ENCODE assay signal across 19 cellular contexts in genomic region chr3:79874646-79875045, GRCh38.
"Had no signal": no experiment of that assay in that cellular context is flagged by ENCODE, and none has a peak within 500 bp of the region (broad histone marks: within the 10 kb centered on the region; RNA-seq: fewer than 3 reads in every experiment).

No MANE protein-coding gene starts in this region.

- H3K9me3 ChIP-seq: esophagus muscularis mucosa, lower lobe of right lung, mucosa of descending colon had no signal

- DNase-seq: dermis blood vessel endothelial cell; dorsolateral prefrontal cortex; effector CD4-positive, alpha-beta T cell; effector memory CD4-positive, alpha-beta T cell; foreskin keratinocyte; heart left ventricle; hypothalamus; immature natural killer cell; left cardiac atrium; left lung; left ventricle myocardium superior; lower lobe of right lung; mesenchymal stem cell; mucosa of descending colon; naive B cell had no signal

- H3K4me1 ChIP-seq: esophagus muscularis mucosa, gastroesophageal sphincter, heart left ventricle, left lung, lower lobe of right lung had no signal

- H3K27me3 ChIP-seq: dorsolateral prefrontal cortex, esophagus muscularis mucosa, foreskin keratinocyte, gastroesophageal sphincter, heart left ventricle, hepatocyte, left lung had no signal

- H3K36me3 ChIP-seq: esophagus muscularis mucosa, gastroesophageal sphincter, heart left ventricle, left lung, lower lobe of right lung had no signal

- H3K27ac ChIP-seq: coronary artery, dorsolateral prefrontal cortex, esophagus muscularis mucosa, foreskin keratinocyte, gastroesophageal sphincter, heart left ventricle, hepatocyte, left lung, lower lobe of right lung had no signal

- H3K4me3 ChIP-seq: coronary artery, dorsolateral prefrontal cortex, esophagus muscularis mucosa, gastroesophageal sphincter, heart left ventricle, hepatocyte, left lung, lower lobe of right lung, mucosa of descending colon had no signal
